1 cellular context compared by ENCODE assay signal in the genomic region with DNA sequence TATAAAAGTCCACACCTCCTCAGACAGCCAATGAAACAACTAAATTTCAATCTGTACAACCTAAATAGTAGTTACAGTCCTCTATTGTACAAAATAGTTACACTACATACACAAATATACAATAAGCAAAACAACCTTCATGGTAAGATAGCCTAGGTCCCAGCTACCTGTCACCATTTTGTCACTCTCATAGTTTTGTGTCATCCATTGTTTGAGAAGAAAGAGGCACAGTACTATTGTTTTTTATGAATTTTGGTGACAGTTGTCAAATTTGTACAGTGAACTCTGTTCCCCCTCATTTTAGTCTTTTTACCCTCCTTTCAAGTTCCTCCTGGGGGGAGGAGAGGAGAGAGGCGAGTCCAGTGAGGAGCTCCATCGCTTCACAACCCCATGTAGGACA.
TF ChIP-seq lines count a peak whose summit lies in the region.

No MANE protein-coding gene starts in this region.

TF ChIP-seq in H1, 55 proteins besides CTCF, POLR2A, EP300 and RAD21:
- no peak for TF ChIP-seq SP4 (IDR thresholded peaks at IDR 0.05; ENCODE audit: low read length)
- TF ChIP-seq POLR2AphosphoS5 (IDR thresholded peaks at IDR 0.05; ENCODE audit: low read depth, low read length) = peak; percentile 52; the same call in 1 of the 2 replicates
- no peak for TF ChIP-seq TCF12 (IDR thresholded peaks at IDR 0.05; ENCODE audit: low read depth, low read length)
- no peak for TF ChIP-seq HDAC6 (IDR thresholded peaks at IDR 0.05; ENCODE audit: low read depth, low read length)
- TF ChIP-seq POU5F1 (IDR thresholded peaks at IDR 0.05; ENCODE audit: low read depth, low read length) = no peak
- no peak for TF ChIP-seq GTF2F1 (IDR thresholded peaks at IDR 0.05; ENCODE audit: borderline replicate concordance, low read depth, low read length)
TF ChIP-seq in H1: peak in this region for 1.
